ENCODE assay signal across 17 cellular contexts in the genomic region with DNA sequence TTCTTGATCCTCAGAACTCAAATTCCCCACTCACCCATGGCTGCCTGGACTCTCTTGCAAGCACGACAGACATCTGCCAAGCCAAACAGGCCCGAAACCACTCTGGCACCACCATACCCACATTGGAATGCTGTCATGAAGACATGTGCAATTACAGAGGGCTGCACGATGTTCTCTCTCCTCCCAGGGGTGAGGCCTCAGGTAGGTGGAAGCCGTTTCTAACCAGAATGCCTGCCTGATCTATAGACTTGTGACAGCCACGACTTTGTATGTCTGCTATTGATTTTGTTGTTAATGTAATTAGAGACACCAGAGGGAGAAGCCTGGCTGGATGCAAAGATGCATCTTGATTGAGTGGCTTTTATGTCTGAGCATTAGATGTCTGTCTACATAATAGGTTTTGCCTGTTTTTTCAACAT. TPM values are rescaled to one million over a fixed set of nuclear protein-coding genes. Genes with fewer than 3 reads are reported as not detected.
DNase-seq lines count a peak whose midpoint lies in the region; ATAC-seq, FAIRE-seq and TF ChIP-seq lines count a peak whose summit lies in the region.
"Had no signal": no experiment of that assay in that cellular context is flagged by ENCODE, and none has a peak within 500 bp of the region (broad histone marks: within the 10 kb centered on the region; RNA-seq: fewer than 3 reads in every experiment).

No MANE protein-coding gene starts in this region.

- H3K9me3 ChIP-seq in HUES6 (ENCODE audit: control insufficient read depth, insufficient read depth, low read depth, low read length) (no peaks in the 10 kb centered on the region), ascending aorta (no peaks in the 10 kb centered on the region), small intestine (ENCODE audit: control insufficient read depth, low read depth) (no peaks in the 10 kb centered on the region)
- H3K9me3 ChIP-seq: HAP-1, stomach had no signal

- ATAC-seq in HG03280 (IDR thresholded peaks at IDR 0.05; ENCODE audit: unreplicated experiment) = no peak
- no peak for ATAC-seq in HG03025 (IDR thresholded peaks at IDR 0.05; ENCODE audit: low FRiP score, unreplicated experiment)
- ATAC-seq: activated CD4-positive, CD25-positive, alpha-beta regulatory T cell treated with anti-CD3 and anti-CD28 coated beads, Interleukin-2, amount 50 U/mL, for 24 hours; GM12878 had no signal

- WGBS in small intestine, 3 donors = 62 to 71% (median 66%) methylated on average over 5 of the region's 5 CpGs

- no peak for FAIRE-seq in small intestine (lab: Jason Lieb, UNC)
- FAIRE-seq: GM12878, GM19239 had no signal

- H3K4me1 ChIP-seq in HUES6 (ENCODE audit: control insufficient read depth, insufficient read depth, low read length) (peaks cover 29% of the 10 kb centered on the region), ascending aorta (peaks cover 6 to 11% of the 10 kb centered on the region in 2 donors), small intestine (ENCODE audit: control insufficient read depth in 2 of 2, insufficient read depth in 1 of 2, low read depth in 1 of 2, low read length in 1 of 2) (no peaks in the 10 kb centered on the region)

- H3K9ac ChIP-seq in HUES6 (ENCODE audit: low read length) = peak overlapping the region; percentile 91

- no peak for TF ChIP-seq CTCF in ascending aorta (IDR thresholded peaks at IDR 0.05)
- no peak for TF ChIP-seq CTCF in retinal pigment epithelial cell (conservative IDR thresholded peaks at IDR 0.05; ENCODE audit: low read depth, low read length)

- H3K36me3 ChIP-seq in HUES6 (ENCODE audit: control insufficient read depth, insufficient read depth, low read length) (peaks cover 57% of the 10 kb centered on the region), ascending aorta (peaks cover 10% of the 10 kb centered on the region in 2 donors), small intestine (ENCODE audit: control insufficient read depth in 2 of 2, insufficient read depth in 2 of 2, low read length in 2 of 2) (no peaks in the 10 kb centered on the region)
- H3K36me3 ChIP-seq: stomach had no signal

- intact Hi-C loops in ascending aorta (cut with DNase I) = no loop called here

- DNase-seq in ascending aorta (ENCODE audit: low spot score in 2 of 2) = peak in 1 of 2 donors; percentile 76
- DNase-seq in iris pigment epithelial cell (ENCODE audit: low read depth) = peak; percentile 31
- no peak for DNase-seq in retinal pigment epithelial cell (ENCODE audit: low read depth)
- no peak for DNase-seq in small intestine
- no peak for DNase-seq in AG20443 (ENCODE audit: low spot score)
- DNase-seq: activated T-cell treated with anti-CD3 and anti-CD28 coated beads, Interleukin-2, amount 50 U/mL, for 24 hours; NCI-H345; SIG-M5; stimulated activated CD4-positive, alpha-beta T cell treated with anti-CD3 and anti-CD28 coated beads, Interleukin-4, amount 100 ng/mL, for 24 hours; stomach had no signal

- H3K27ac ChIP-seq in HUES6 (ENCODE audit: low read depth, low read length) (no peak overlapping the region), ascending aorta (no peak overlapping the region), small intestine (ENCODE audit: low read depth in 1 of 2, low read length in 1 of 2) (no peak overlapping the region)
- H3K27ac ChIP-seq: stomach had no signal

- no peaks in the 10 kb centered on the region for H3K27me3 ChIP-seq in HUES6 (ENCODE audit: control insufficient read depth, insufficient read depth, low read length)
- no peaks in the 10 kb centered on the region for H3K27me3 ChIP-seq in ascending aorta
- peaks cover 12 to 20% of the 10 kb centered on the region in 2 donors for H3K27me3 ChIP-seq in small intestine (ENCODE audit: control insufficient read depth in 2 of 2, insufficient read depth in 2 of 2, low read length in 2 of 2)

- H3K4me3 ChIP-seq in HUES6 (ENCODE audit: low read depth, low read length) = peak overlapping the region; percentile 100
- peak overlapping the region; percentile 98 to 99 for H3K4me3 ChIP-seq in ascending aorta
- H3K4me3 ChIP-seq in retinal pigment epithelial cell (ENCODE audit: low read length) = peak overlapping the region; percentile 75
- no peak overlapping the region for H3K4me3 ChIP-seq in small intestine (ENCODE audit: low read depth in 1 of 2, low read length in 2 of 2)
- H3K4me3 ChIP-seq: GM12878, stomach had no signal

RNA-seq across cellular contexts. Expression of a gene that starts 4.0 kb away (rescaled TPM):
- 16.3 TPM for total RNA-seq in ascending aorta
- polyA plus RNA-seq in small intestine = 1 to 10 TPM in 2 of 3 donors, not detected in 1; 1.1 to 1.3 TPM

Comparison
In these comparisons a context has a peak if more than half of its experiments do, and no peak if none do; other contexts are left out.
1. H3K4me3 ChIP-seq: peak in HUES6 (single experiment), ascending aorta (2 of 2) and retinal pigment epithelial cell (single experiment); none in small intestine (0 of 2).